In the genomic region with DNA sequence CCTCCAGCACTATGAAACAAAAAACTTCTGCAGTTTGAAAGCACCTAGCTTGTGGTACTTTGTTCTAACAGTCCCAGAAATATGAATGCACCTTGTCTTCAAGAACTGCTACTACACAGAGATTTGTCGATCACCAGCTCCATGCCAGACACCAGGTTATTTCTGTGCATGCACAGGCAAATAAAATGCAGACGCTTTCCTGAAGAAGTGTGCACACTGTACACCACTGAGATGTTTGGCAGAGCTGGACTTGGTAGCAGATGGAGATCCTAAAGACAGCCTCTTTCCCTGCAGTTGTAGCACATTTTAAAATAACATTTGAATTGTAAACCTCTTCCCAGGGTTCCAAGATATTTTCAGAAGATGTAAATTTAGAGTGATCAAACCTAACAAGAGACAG, we compare ENCODE assay signal across 25 cellular contexts.
"Had no signal": no experiment of that assay in that cellular context is flagged by ENCODE, and none has a peak within 500 bp of the region (broad histone marks: within the 10 kb centered on the region; RNA-seq: fewer than 3 reads in every experiment).

No MANE protein-coding gene starts in this region.

- H3K27me3 ChIP-seq: esophagus squamous epithelium, neural progenitor cell, sigmoid colon, stomach, testis, tibial nerve, upper lobe of left lung, uterus had no signal

- H3K27ac ChIP-seq: coronary artery, esophagus squamous epithelium, heart right ventricle, lower lobe of right lung, neural progenitor cell, psoas muscle, sigmoid colon, stomach, testis, tibial nerve, upper lobe of left lung, uterus had no signal

- ATAC-seq: effector memory CD8-positive, alpha-beta T cell; heart right ventricle; left ventricle myocardium superior; lower lobe of right lung; mucosa of descending colon; naive thymus-derived CD4-positive, alpha-beta T cell; psoas muscle; right cardiac atrium; stimulated activated effector memory CD8-positive, alpha-beta T cell treated with anti-CD3 and anti-CD28 coated beads, Interleukin-12 subunit alpha, Interleukin-12 subunit beta, amount 100 ng/mL, for 72 hours had no signal

- H3K27me3 Mint-ChIP-seq: effector memory CD8-positive, alpha-beta T cell; naive thymus-derived CD4-positive, alpha-beta T cell had no signal

- H3K4me1 ChIP-seq: esophagus squamous epithelium, heart right ventricle, lower lobe of right lung, psoas muscle, sigmoid colon, stomach, testis, tibial nerve, upper lobe of left lung, uterus had no signal

- H3K27ac Mint-ChIP-seq: effector memory CD8-positive, alpha-beta T cell; naive thymus-derived CD4-positive, alpha-beta T cell; nephron; neural progenitor cell; stimulated activated effector memory CD8-positive, alpha-beta T cell treated with anti-CD3 and anti-CD28 coated beads, Interleukin-12 subunit alpha, Interleukin-12 subunit beta, amount 100 ng/mL, for 72 hours had no signal

- H3K4me1 Mint-ChIP-seq: naive thymus-derived CD4-positive, alpha-beta T cell; nephron; neural progenitor cell; stimulated activated effector memory CD8-positive, alpha-beta T cell treated with anti-CD3 and anti-CD28 coated beads, Interleukin-12 subunit alpha, Interleukin-12 subunit beta, amount 100 ng/mL, for 72 hours had no signal

- H2AFZ ChIP-seq: neural progenitor cell had no signal

- H3K4me3 ChIP-seq: coronary artery, esophagus squamous epithelium, heart right ventricle, lower lobe of right lung, mucosa of descending colon, neural progenitor cell, psoas muscle, sigmoid colon, stomach, testis, tibial nerve, upper lobe of left lung, uterus had no signal

- H3K9me3 Mint-ChIP-seq: nephron; neural progenitor cell; stimulated activated effector memory CD8-positive, alpha-beta T cell treated with anti-CD3 and anti-CD28 coated beads, Interleukin-12 subunit alpha, Interleukin-12 subunit beta, amount 100 ng/mL, for 72 hours had no signal

- H3K36me3 ChIP-seq: esophagus squamous epithelium, heart right ventricle, lower lobe of right lung, neural progenitor cell, sigmoid colon, stomach, tibial nerve, upper lobe of left lung, uterus had no signal

- DNase-seq: effector memory CD8-positive, alpha-beta T cell; erythroblast; esophagus squamous epithelium; glutamatergic neuron; heart right ventricle; islet precursor cell; left ventricle myocardium superior; lower lobe of right lung; mucosa of descending colon; naive thymus-derived CD4-positive, alpha-beta T cell; psoas muscle; right cardiac atrium; sigmoid colon; stimulated activated CD4-positive, alpha-beta T cell treated with anti-CD3 and anti-CD28 coated beads, Interleukin-2, amount 100 ng/mL, for 24 hours; stimulated activated CD4-positive, alpha-beta T cell treated with anti-CD3 and anti-CD28 coated beads, Interleukin-4, amount 100 ng/mL, for 24 hours; stimulated activated naive CD4-positive, alpha-beta T cell treated with Interleukin-2 at 50 U/mL for 16 hours; stomach; testis; upper lobe of left lung; uterus had no signal

- H3K9me3 ChIP-seq: esophagus squamous epithelium, heart right ventricle, lower lobe of right lung, mucosa of descending colon, psoas muscle, sigmoid colon, stomach, testis, tibial nerve, upper lobe of left lung, uterus had no signal

- H3K4me2 ChIP-seq: neural progenitor cell had no signal

- H3K4me3 Mint-ChIP-seq: effector memory CD8-positive, alpha-beta T cell; naive thymus-derived CD4-positive, alpha-beta T cell; nephron; neural progenitor cell; stimulated activated effector memory CD8-positive, alpha-beta T cell treated with anti-CD3 and anti-CD28 coated beads, Interleukin-12 subunit alpha, Interleukin-12 subunit beta, amount 100 ng/mL, for 72 hours had no signal

- H3K36me3 Mint-ChIP-seq: naive thymus-derived CD4-positive, alpha-beta T cell; neural progenitor cell; stimulated activated effector memory CD8-positive, alpha-beta T cell treated with anti-CD3 and anti-CD28 coated beads, Interleukin-12 subunit alpha, Interleukin-12 subunit beta, amount 100 ng/mL, for 72 hours had no signal
